9 cellular contexts compared by ENCODE assay signal in genomic region chr11:12179521-12179920, GRCh38.
DNase-seq lines count a peak whose midpoint lies in the region; ATAC-seq, FAIRE-seq and TF ChIP-seq lines count a peak whose summit lies in the region.
"Had no signal": no experiment of that assay in that cellular context is flagged by ENCODE, and none has a peak within 500 bp of the region (broad histone marks: within the 10 kb centered on the region; RNA-seq: fewer than 3 reads in every experiment).

No MANE protein-coding gene starts in this region.

- H3K9me3 ChIP-seq in DND-41 (ENCODE audit: insufficient read depth, low read length, severe bottlenecking) (no peaks in the 10 kb centered on the region), pancreas (no peaks in the 10 kb centered on the region)

- intact Hi-C loops in pancreas (cut with DNase I): no loop called here

- peak; percentile 43 for ATAC-seq in DND-41 (ENCODE audit: insufficient read depth, low read depth)
- ATAC-seq in pancreas: peak; percentile 31 to 42 (median 36)
- no peak for ATAC-seq in HG03342 (IDR thresholded peaks at IDR 0.05; ENCODE audit: unreplicated experiment)

- H3K4me3 ChIP-seq in DND-41 (ENCODE audit: low read depth in 1 of 2, low read length in 2 of 2) (no peak overlapping the region), pancreas (no peak overlapping the region)

- H3K4me1 ChIP-seq in DND-41 (ENCODE audit: insufficient read depth, low read length) (no peaks in the 10 kb centered on the region), pancreas (peaks cover 0 to 11% (median 8%) of the 10 kb centered on the region in 3 donors)

- WGBS in pancreas, 2 donors: 41 to 44% methylated on average over 4 of the region's 4 CpGs

- no peak for FAIRE-seq in pancreas (lab: Jason Lieb, UNC)

- no peak overlapping the region for H2AFZ ChIP-seq in DND-41 (ENCODE audit: low read depth, low read length)

- H3K4me2 ChIP-seq in DND-41 (ENCODE audit: insufficient read depth, low read length): no peak overlapping the region

- no peak overlapping the region for H3K9ac ChIP-seq in DND-41 (ENCODE audit: low read depth, low read length)

- H3K79me2 ChIP-seq in DND-41 (ENCODE audit: insufficient read depth, low read length): no peaks in the 10 kb centered on the region

- H3K27ac ChIP-seq in DND-41 (ENCODE audit: low read length) (no peak overlapping the region), epithelial cell of prostate (peak overlapping the region; percentile 100), pancreas (peak overlapping the region; percentile 24 to 61 (median 49))

- no peaks in the 10 kb centered on the region for H4K20me1 ChIP-seq in DND-41 (ENCODE audit: insufficient read depth, low read length)

- DNase-seq in DND-41 (no peak), NCI-H345 treated with DMSO at 0.1 percent for 48 hours (lab: John Stamatoyannopoulos, UW; ENCODE audit: unreplicated experiment) (peak; percentile 55), epithelial cell of prostate (ENCODE audit: low read depth, low spot score) (no peak), pancreas (no peak), mucosa of gallbladder (ENCODE audit: low spot score) (no peak), NCI-H2081 (lab: John Stamatoyannopoulos, UW) (no peak)
- DNase-seq in stimulated activated CD4-positive, alpha-beta T cell treated with anti-CD3 and anti-CD28 coated beads, Interleukin-15, amount 100 ng/mL, for 24 hours: no peak
- DNase-seq: GF-D8 had no signal

- H3K27me3 ChIP-seq in DND-41 (ENCODE audit: insufficient read depth, low read length, poor library complexity) (no peaks in the 10 kb centered on the region), pancreas (no peaks in the 10 kb centered on the region)

- no peaks in the 10 kb centered on the region for H3K36me3 ChIP-seq in DND-41 (ENCODE audit: insufficient read depth, low read length)
- no peaks in the 10 kb centered on the region for H3K36me3 ChIP-seq in pancreas

- TF ChIP-seq CTCF in DND-41 (IDR thresholded peaks at IDR 0.05; ENCODE audit: borderline replicate concordance, extremely low read depth, low read length, poor library complexity, severe bottlenecking) (no peak), pancreas (IDR thresholded peaks at IDR 0.05) (no peak)
